ENCODE assay signal across 29 cellular contexts in the genomic region with DNA sequence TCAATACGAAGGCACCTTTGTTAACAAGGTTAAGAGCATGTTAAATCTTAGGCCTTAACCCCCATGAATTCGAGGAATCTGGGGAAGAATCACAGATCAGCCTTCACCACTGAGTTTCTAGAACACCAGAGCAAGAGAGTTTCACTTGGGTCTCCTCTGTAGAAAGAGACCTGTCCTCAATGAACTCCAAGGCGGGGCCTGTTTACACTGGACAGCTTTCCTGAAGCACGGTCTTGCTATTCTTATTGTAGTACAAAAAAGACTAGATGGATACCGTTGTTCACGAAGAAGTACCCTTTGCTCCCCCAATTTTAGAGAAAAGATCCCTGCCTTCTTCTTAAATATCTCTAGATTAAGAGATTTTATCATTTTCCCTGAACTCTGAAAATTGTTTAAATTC.
A peak's percentile ranks its signal among the peaks of the same experiment; 100 is the strongest.
DNase-seq lines count a peak whose midpoint lies in the region; ATAC-seq and TF ChIP-seq lines count a peak whose summit lies in the region.
"Had no signal": no experiment of that assay in that cellular context is flagged by ENCODE, and none has a peak within 500 bp of the region (broad histone marks: within the 10 kb centered on the region; RNA-seq: fewer than 3 reads in every experiment).

No MANE protein-coding gene starts in this region.

- peaks cover 1% of the 10 kb centered on the region for H3K27me3 Mint-ChIP-seq in GM23338 (ENCODE audit: insufficient read depth, low read depth, poor library complexity)
- no peaks in the 10 kb centered on the region for H3K27me3 Mint-ChIP-seq in activated B cell treated with CpG ODN at 0.5 μM for 24 hours
- no peaks in the 10 kb centered on the region for H3K27me3 Mint-ChIP-seq in naive B cell
- H3K27me3 Mint-ChIP-seq in H9 (ENCODE audit: low read depth): peaks cover 1% of the 10 kb centered on the region
- H3K27me3 Mint-ChIP-seq: activated CD4-positive, alpha-beta memory T cell treated with anti-CD3 and anti-CD28 coated beads for 36 hours had no signal

- H3K9me2 ChIP-seq in GM23338 (ENCODE audit: insufficient read depth): no peaks in the 10 kb centered on the region
- H3K9me2 ChIP-seq: SK-N-SH had no signal

- H3K4me3 Mint-ChIP-seq in GM23338 (no peak overlapping the region), activated B cell treated with CpG ODN at 0.5 μM for 24 hours (no peak overlapping the region), naive B cell (peak overlapping the region in 5 of 8 donors; percentile 1 to 63 (median 35)), H9 (no peak overlapping the region)
- no peak overlapping the region for H3K4me3 Mint-ChIP-seq in stimulated activated effector memory CD8-positive, alpha-beta T cell treated with anti-CD3 and anti-CD28 coated beads, Interleukin-12 subunit alpha, Interleukin-12 subunit beta, amount 100 ng/mL, for 72 hours
- H3K4me3 Mint-ChIP-seq: activated CD4-positive, alpha-beta memory T cell treated with anti-CD3 and anti-CD28 coated beads for 36 hours; activated T-cell treated with anti-CD3 and anti-CD28 coated beads, Interleukin-2, amount 50 U/mL, for 72 hours; brain; T-helper 1 cell treated with Interleukin-12 subunit alpha and Interleukin-12 subunit beta and Interleukin-4 antibody, amounts not matched to agents 30 μg/mL and 1 μg/mL, for 36 hours had no signal

- no peak overlapping the region for H4K91ac ChIP-seq in H9 (ENCODE audit: insufficient read length, low read depth, low read length)

- no CpG with 5 or more reads among the region's 6 CpGs for WGBS in H9 (ENCODE audit: extremely low coverage, insufficient read length, low lambda C conversion rate)

- H4K5ac ChIP-seq in H9 (ENCODE audit: insufficient read length, low read depth, low read length): no peak overlapping the region

- ATAC-seq in GM23338: no peak
- no peak for ATAC-seq in activated B cell treated with CpG ODN at 0.5 μM for 24 hours (ENCODE audit: low read depth)
- ATAC-seq in naive B cell (ENCODE audit: low read depth in 2 of 2): no peak
- ATAC-seq in stimulated activated effector memory CD8-positive, alpha-beta T cell treated with anti-CD3 and anti-CD28 coated beads, Interleukin-12 subunit alpha, Interleukin-12 subunit beta, amount 100 ng/mL, for 72 hours: no peak
- ATAC-seq: activated CD4-positive, CD25-positive, alpha-beta regulatory T cell treated with anti-CD3 and anti-CD28 coated beads, Interleukin-2, amount 50 U/mL, for 24 hours; activated T-cell treated with anti-CD3 and anti-CD28 coated beads, Interleukin-2, amount 50 U/mL, for 72 hours had no signal

- H3F3A ChIP-seq in GM23338 (replicated peaks; ENCODE audit: low read depth): no peaks in the 10 kb centered on the region

- H3K27me3 ChIP-seq in GM23338 (ENCODE audit: insufficient read depth) (no peaks in the 10 kb centered on the region), H9 (ENCODE audit: insufficient read depth, low read length) (no peaks in the 10 kb centered on the region)
- H3K27me3 ChIP-seq: BLaER1, dorsolateral prefrontal cortex, MG63, tibial artery had no signal

- no peak overlapping the region for H3K27ac ChIP-seq in GM23338 (ENCODE audit: low read depth)
- no peak overlapping the region for H3K27ac ChIP-seq in H9 (ENCODE audit: insufficient read length, low read depth, low read length)
- H3K27ac ChIP-seq: BLaER1, KMS-11, PC-9, tibial artery had no signal

- H3K23me2 ChIP-seq in H9 (ENCODE audit: insufficient read length, low read depth, low read length, poor library complexity, severe bottlenecking): no peaks in the 10 kb centered on the region

- no peak overlapping the region for H3K4ac ChIP-seq in H9 (ENCODE audit: low read depth, low read length)

- H3K27ac Mint-ChIP-seq in GM23338 (no peak overlapping the region), activated B cell treated with CpG ODN at 0.5 μM for 24 hours (peak overlapping the region; percentile 78), naive B cell (peak overlapping the region; percentile 77 to 94 (median 89)), H9 (no peak overlapping the region)
- peak overlapping the region; percentile 78 for H3K27ac Mint-ChIP-seq in stimulated activated effector memory CD8-positive, alpha-beta T cell treated with anti-CD3 and anti-CD28 coated beads, Interleukin-12 subunit alpha, Interleukin-12 subunit beta, amount 100 ng/mL, for 72 hours
- H3K27ac Mint-ChIP-seq: activated CD4-positive, alpha-beta memory T cell treated with anti-CD3 and anti-CD28 coated beads for 36 hours; T-helper 1 cell treated with Interleukin-12 subunit alpha and Interleukin-12 subunit beta and Interleukin-4 antibody, amounts not matched to agents 30 μg/mL and 1 μg/mL, for 36 hours had no signal

- H3K9me3 ChIP-seq in H9 (ENCODE audit: control insufficient read depth, low read depth, low read length): no peaks in the 10 kb centered on the region
- H3K9me3 ChIP-seq: BLaER1, MG63, SK-N-SH, tibial artery had no signal

- POLR2A ChIA-PET in activated B cell treated with CpG ODN at 0.5 μM for 24 hours (lab: Charles Lee): interaction anchor here (0.7 to 2.1 kb wide), 6 partner anchors 9 to 1069 kb away, joined by 3 to 10 read pairs (median 5); partner anchors contain the start of genes ATP6V1A and USF3

- H2BK20ac ChIP-seq in H9 (ENCODE audit: low read depth, low read length, poor library complexity, severe bottlenecking): no peak overlapping the region

- DNase-seq in GM23338 (ENCODE audit: low spot score): no peak
- no peak for DNase-seq in activated B cell treated with CpG ODN at 0.5 μM for 24 hours
- no peak for DNase-seq in naive B cell
- DNase-seq in stimulated activated effector memory CD8-positive, alpha-beta T cell treated with anti-CD3 and anti-CD28 coated beads, Interleukin-12 subunit alpha, Interleukin-12 subunit beta, amount 100 ng/mL, for 72 hours (ENCODE audit: low spot score in 2 of 2): no peak
- no peak for DNase-seq in H9
- no peak for DNase-seq in retina
- DNase-seq in effector CD8-positive, alpha-beta T cell (lab: John Stamatoyannopoulos, UW): no peak
- DNase-seq: activated CD4-positive, alpha-beta memory T cell treated with anti-CD3 and anti-CD28 coated beads for 36 hours; activated naive CD4-positive, alpha-beta T cell treated with Interleukin-2 at 50 U/mL for 16 hours; activated T-cell treated with anti-CD3 and anti-CD28 coated beads, Interleukin-2, amount 50 U/mL, for 72 hours; amniotic stem cell; DMS153; dorsolateral prefrontal cortex; HCEC 1CT; mesendoderm; MG63; NCI-H1417 treated with DMSO at 0.1 percent for 48 hours; NCI-H2029 treated with DMSO at 0.1 percent for 48 hours; NCI-H526; PC-9; SK-N-SH; stimulated activated CD4-positive, alpha-beta T cell treated with anti-CD3 and anti-CD28 coated beads, Interleukin-1b, Interleukin-23, amount 100 ng/mL, for 48 hours; tibial artery had no signal

- no peak overlapping the region for H2AK5ac ChIP-seq in H9 (ENCODE audit: insufficient read length, low read length)

- no peaks in the 10 kb centered on the region for H3K79me1 ChIP-seq in H9 (ENCODE audit: insufficient read depth, low read depth, low read length, poor library complexity, severe bottlenecking)

- peaks cover 3% of the 10 kb centered on the region; the same call in 1 of the 3 replicates for H3K4me1 Mint-ChIP-seq in GM23338
- peaks cover 60% of the 10 kb centered on the region for H3K4me1 Mint-ChIP-seq in activated B cell treated with CpG ODN at 0.5 μM for 24 hours
- peaks cover 33 to 84% (median 56%) of the 10 kb centered on the region in 3 donors for H3K4me1 Mint-ChIP-seq in naive B cell
- no peaks in the 10 kb centered on the region for H3K4me1 Mint-ChIP-seq in stimulated activated effector memory CD8-positive, alpha-beta T cell treated with anti-CD3 and anti-CD28 coated beads, Interleukin-12 subunit alpha, Interleukin-12 subunit beta, amount 100 ng/mL, for 72 hours
- H3K4me1 Mint-ChIP-seq in H9: no peaks in the 10 kb centered on the region

- H3K4me1 ChIP-seq in GM23338 (ENCODE audit: insufficient read depth) (no peaks in the 10 kb centered on the region), H9 (ENCODE audit: insufficient read depth, low read length) (no peaks in the 10 kb centered on the region)
- H3K4me1 ChIP-seq: BLaER1 had no signal

- H3K18ac ChIP-seq in H9 (ENCODE audit: insufficient read length, low read depth, low read length): no peak overlapping the region

- H2BK5ac ChIP-seq in H9 (ENCODE audit: insufficient read length, low read length): no peak overlapping the region

- H2AFZ ChIP-seq in GM23338 (peak overlapping the region; percentile 34; the same call in 1 of the 2 replicates), H9 (ENCODE audit: low read length) (no peak overlapping the region)
- H2AFZ ChIP-seq: PC-9 had no signal

- intact Hi-C loops in activated B cell treated with CpG ODN at 0.5 μM for 24 hours (cut with micrococcal nuclease): loop anchor here (5.0 kb wide), 1 partner anchor 96 kb away; no protein-coding TSS in a partner anchor

- H3K56ac ChIP-seq in H9 (ENCODE audit: insufficient read length, low read depth, low read length): no peak overlapping the region

- CTCF ChIA-PET in activated B cell treated with CpG ODN at 0.5 μM for 24 hours (lab: Charles Lee): interaction anchor here (0.9 to 1.5 kb wide), 2 partner anchors 54 to 138 kb away, joined by 3 to 5 read pairs; no protein-coding TSS in a partner anchor

- H3K79me2 ChIP-seq in GM23338 (replicated peaks; ENCODE audit: insufficient read depth) (no peaks in the 10 kb centered on the region), H9 (ENCODE audit: insufficient read depth, low read length) (no peaks in the 10 kb centered on the region)

- no peak overlapping the region for H3K23ac ChIP-seq in H9 (ENCODE audit: insufficient read length, low read depth, low read length)

- H3K36me3 ChIP-seq in GM23338 (ENCODE audit: insufficient read depth): no peaks in the 10 kb centered on the region
- H3K36me3 ChIP-seq: BLaER1, MG63 had no signal

- H4K20me1 ChIP-seq in GM23338 (replicated peaks; ENCODE audit: insufficient read depth): no peaks in the 10 kb centered on the region
- no peaks in the 10 kb centered on the region for H4K20me1 ChIP-seq in H9 (ENCODE audit: control insufficient read depth, insufficient read depth, insufficient read length)
- H4K20me1 ChIP-seq: BLaER1 had no signal

- H3K9ac ChIP-seq in H9 (ENCODE audit: extremely low read depth, insufficient read length, low read length): no peak overlapping the region
- H3K9ac ChIP-seq: BLaER1, KMS-11, SK-N-SH had no signal

- no peaks in the 10 kb centered on the region for H3K9me3 Mint-ChIP-seq in GM23338
- H3K9me3 Mint-ChIP-seq in activated B cell treated with CpG ODN at 0.5 μM for 24 hours: no peaks in the 10 kb centered on the region
- H3K9me3 Mint-ChIP-seq in naive B cell: no peaks in the 10 kb centered on the region
- H3K9me3 Mint-ChIP-seq in stimulated activated effector memory CD8-positive, alpha-beta T cell treated with anti-CD3 and anti-CD28 coated beads, Interleukin-12 subunit alpha, Interleukin-12 subunit beta, amount 100 ng/mL, for 72 hours: no peaks in the 10 kb centered on the region
- no peaks in the 10 kb centered on the region for H3K9me3 Mint-ChIP-seq in H9
- H3K9me3 Mint-ChIP-seq: activated CD4-positive, alpha-beta memory T cell treated with anti-CD3 and anti-CD28 coated beads for 36 hours; activated T-cell treated with anti-CD3 and anti-CD28 coated beads, Interleukin-2, amount 50 U/mL, for 72 hours; brain; T-helper 1 cell treated with Interleukin-12 subunit alpha and Interleukin-12 subunit beta and Interleukin-4 antibody, amounts not matched to agents 30 μg/mL and 1 μg/mL, for 36 hours had no signal

- H3K4me3 ChIP-seq in GM23338: no peak overlapping the region
- H3K4me3 ChIP-seq: BLaER1, dorsolateral prefrontal cortex, MG63, PC-9, smooth muscle cell, tibial artery had no signal

- no peak overlapping the region for H3K14ac ChIP-seq in H9 (ENCODE audit: insufficient read depth, low read length)

- H2BK15ac ChIP-seq in H9 (ENCODE audit: low read depth, low read length): no peak overlapping the region

- H2BK120ac ChIP-seq in H9 (ENCODE audit: low read depth, low read length, poor library complexity, severe bottlenecking): no peak overlapping the region

- H3K4me2 ChIP-seq in GM23338 (no peak overlapping the region), H9 (ENCODE audit: insufficient read depth, insufficient read length, low read length) (no peak overlapping the region)
- H3K4me2 ChIP-seq: BLaER1, KMS-11, PC-9, SK-N-SH, smooth muscle cell had no signal

- no peak for TF ChIP-seq CTCF in GM23338 (conservative IDR thresholded peaks at IDR 0.05; ENCODE audit: low read depth in 2 of 2)
- no peak for TF ChIP-seq CTCF in activated B cell treated with CpG ODN at 0.5 μM for 24 hours (IDR thresholded peaks at IDR 0.05)
- TF ChIP-seq CTCF in H9 (conservative IDR thresholded peaks at IDR 0.05): no peak

- H4K8ac ChIP-seq in H9 (replicated peaks; ENCODE audit: insufficient read length, low read depth, low read length): no peak overlapping the region

- H3T11ph ChIP-seq in H9 (ENCODE audit: low read length): no peak overlapping the region

- H2BK12ac ChIP-seq in H9 (ENCODE audit: insufficient read length, low read depth, low read length): no peak overlapping the region

- H3K36me3 Mint-ChIP-seq in GM23338 (ENCODE audit: low read depth) (no peaks in the 10 kb centered on the region), activated B cell treated with CpG ODN at 0.5 μM for 24 hours (ENCODE audit: low read depth) (peaks cover 30% of the 10 kb centered on the region), naive B cell (peaks cover 0 to 15% of the 10 kb centered on the region in 2 donors), H9 (ENCODE audit: insufficient read depth in 1 of 3, low read depth in 3 of 3) (no peaks in the 10 kb centered on the region)
- H3K36me3 Mint-ChIP-seq in stimulated activated effector memory CD8-positive, alpha-beta T cell treated with anti-CD3 and anti-CD28 coated beads, Interleukin-12 subunit alpha, Interleukin-12 subunit beta, amount 100 ng/mL, for 72 hours: peaks cover 21% of the 10 kb centered on the region
- H3K36me3 Mint-ChIP-seq: brain had no signal

Comparison
In these comparisons a context has a peak if more than half of its experiments do, and no peak if none do; other contexts are left out.
1. H3K27ac Mint-ChIP-seq: peak in activated B cell treated with CpG ODN at 0.5 μM for 24 hours (single experiment), naive B cell (6 of 6) and stimulated activated effector memory CD8-positive, alpha-beta T cell treated with anti-CD3 and anti-CD28 coated beads, Interleukin-12 subunit alpha, Interleukin-12 subunit beta, amount 100 ng/mL, for 72 hours (single experiment); none in GM23338 (single experiment) and H9 (0 of 3).
2. H3K4me3 Mint-ChIP-seq: peak in naive B cell (5 of 8); none in GM23338 (single experiment), activated B cell treated with CpG ODN at 0.5 μM for 24 hours (single experiment), stimulated activated effector memory CD8-positive, alpha-beta T cell treated with anti-CD3 and anti-CD28 coated beads, Interleukin-12 subunit alpha, Interleukin-12 subunit beta, amount 100 ng/mL, for 72 hours (single experiment) and H9 (0 of 2).